ENCODE assay signal across 8 cellular contexts in the genomic region with DNA sequence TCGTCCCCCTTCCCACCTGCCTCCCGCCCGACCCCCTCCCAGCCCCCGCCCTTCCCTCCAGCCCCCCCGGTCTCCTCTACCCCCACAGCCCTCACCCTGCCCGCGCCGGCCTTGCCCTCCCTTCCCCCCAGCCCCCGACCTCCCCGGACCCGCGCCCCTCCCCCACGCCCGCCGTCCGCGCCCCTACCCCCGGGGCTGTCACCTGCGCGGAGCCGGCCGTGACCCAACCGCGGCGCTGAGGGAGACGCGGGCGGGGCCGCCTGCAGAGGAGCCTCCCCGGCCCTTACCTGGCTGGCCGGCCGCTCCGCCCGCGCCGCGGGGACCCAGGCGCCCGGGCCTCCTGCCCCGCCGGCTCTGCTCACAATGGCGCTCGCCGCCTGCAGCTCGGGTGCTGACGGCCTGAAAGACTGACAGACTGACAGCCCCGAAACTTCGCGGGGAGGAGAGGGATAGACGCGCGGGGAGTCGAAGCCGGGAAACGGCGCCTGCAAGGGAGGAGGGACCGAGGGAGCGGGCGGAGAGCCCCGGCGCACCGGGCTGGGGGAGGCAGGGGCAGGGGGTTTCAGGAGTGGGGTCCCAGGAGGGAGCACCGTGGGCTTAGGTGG. TPM values are rescaled to one million over a fixed set of nuclear protein-coding genes. Genes with fewer than 3 reads are reported as not detected.
DNase-seq lines count a peak whose midpoint lies in the region; ATAC-seq and TF ChIP-seq lines count a peak whose summit lies in the region.

No MANE protein-coding gene starts in this region.

- peaks cover 0 to 4% of the 10 kb centered on the region in 2 donors for H3K36me3 ChIP-seq in body of pancreas (replicated peaks in 1 of 2; ENCODE audit: insufficient read depth in 1 of 2, low read depth in 2 of 2)
- no peaks in the 10 kb centered on the region for H3K36me3 ChIP-seq in right lobe of liver
- H3K36me3 ChIP-seq in subcutaneous abdominal adipose tissue (ENCODE audit: control insufficient read depth in 5 of 5, insufficient read depth in 5 of 5, low read length in 5 of 5) = peaks cover 0 to 14% (median 7%) of the 10 kb centered on the region in 5 donors

- peak overlapping the region; percentile 57 to 65 for H3K4me3 ChIP-seq in body of pancreas
- H3K4me3 ChIP-seq in right lobe of liver = peak overlapping the region; percentile 55 to 64 (median 62)
- H3K4me3 ChIP-seq in subcutaneous abdominal adipose tissue (ENCODE audit: low read depth in 1 of 5, low read length in 5 of 5) = peak overlapping the region in 4 of 5 donors; percentile 59 to 71 (median 60)

- ATAC-seq in body of pancreas (peak; percentile 8), right lobe of liver (no peak), GM21619 (IDR thresholded peaks at IDR 0.05; ENCODE audit: unreplicated experiment) (no peak)

- H3K9me3 ChIP-seq in body of pancreas (no peaks in the 10 kb centered on the region), right lobe of liver (no peaks in the 10 kb centered on the region), subcutaneous abdominal adipose tissue (ENCODE audit: control insufficient read depth in 5 of 5, low read length in 5 of 5) (no peaks in the 10 kb centered on the region)

- peaks cover 21% of the 10 kb centered on the region for H3K4me1 ChIP-seq in body of pancreas
- peaks cover 0 to 9% (median 2%) of the 10 kb centered on the region in 4 donors for H3K4me1 ChIP-seq in right lobe of liver
- peaks cover 2 to 49% (median 40%) of the 10 kb centered on the region in 5 donors for H3K4me1 ChIP-seq in subcutaneous abdominal adipose tissue (ENCODE audit: control insufficient read depth in 5 of 5, insufficient read depth in 5 of 5, low read length in 5 of 5)

- intact Hi-C loops in body of pancreas (cut with DNase I) (no loop called here), right lobe of liver (cut with DNase I) (no loop called here)

- DNase-seq in Caki2 (ENCODE audit: low read depth) (peak; percentile 32), OCI-M1 (lab: John Stamatoyannopoulos, UW) (peak; percentile 36), body of pancreas (peak; percentile 27 to 50 (median 44)), right lobe of liver (peak; percentile 48 to 70 (median 67)), RKO (ENCODE audit: low spot score) (no peak)
- DNase-seq in effector CD8-positive, alpha-beta T cell (lab: John Stamatoyannopoulos, UW) = no peak

- H3K27me3 ChIP-seq in body of pancreas (no peaks in the 10 kb centered on the region), right lobe of liver (no peaks in the 10 kb centered on the region), subcutaneous abdominal adipose tissue (ENCODE audit: control insufficient read depth in 5 of 5, insufficient read depth in 4 of 5, low read length in 5 of 5) (no peaks in the 10 kb centered on the region)

- no peak overlapping the region for H3K9ac ChIP-seq in subcutaneous abdominal adipose tissue (ENCODE audit: low read length in 5 of 5)

- no peak for TF ChIP-seq POLR2A in body of pancreas (IDR thresholded peaks at IDR 0.05)
- TF ChIP-seq POLR2A in right lobe of liver (IDR thresholded peaks at IDR 0.05) = no peak

- in situ Hi-C loops in Caki2 (cut with HindIII; ENCODE audit: low pct_unique_long_range_greater_than_20kb, low sequenced_read_pairs) = no loop called here

- no peak for TF ChIP-seq CTCF in body of pancreas (IDR thresholded peaks at IDR 0.05)
- TF ChIP-seq CTCF in right lobe of liver (IDR thresholded peaks at IDR 0.05) = no peak

- 0% methylated on average over 8 to 40 of the region's 63 CpGs for WGBS in body of pancreas, 2 donors
- WGBS in right lobe of liver (ENCODE audit: insufficient coverage, low coverage, low lambda C conversion rate, missing lambda C conversion rate) = under 1% methylated on average over 39 of the region's 63 CpGs

- H3K27ac ChIP-seq in body of pancreas = peak overlapping the region; percentile 21 to 86 (median 74)
- H3K27ac ChIP-seq in right lobe of liver = peak overlapping the region in 2 of 3 donors; percentile 63 to 66
- H3K27ac ChIP-seq in subcutaneous abdominal adipose tissue (ENCODE audit: low read depth, low read length) = no peak overlapping the region

RNA-seq across cellular contexts. Expression of gene ZNF467, which starts 0.5 kb away (rescaled TPM):
- 0.41 and 1.4 TPM in 2 replicates for total RNA-seq in Caki2 (2014; rRNA removed; shearing (Covaris generic); ENCODE audit: low replicate concordance)
- total RNA-seq in body of pancreas (10 to 100 TPM in 1 of 2 donors, 1 to 10 TPM in 1; 9.9 to 13.2 TPM), right lobe of liver (10 to 100 TPM in 1 of 6 experiments, 1 to 10 TPM in 5; 3.6 to 14.6 (median 5.8) TPM)

Comparison
In these comparisons a context has a peak if more than half of its experiments do, and no peak if none do; other contexts are left out.
1. DNase-seq: peak in Caki2 (single experiment), OCI-M1 (single experiment), body of pancreas (4 of 4) and right lobe of liver (3 of 3); none in effector CD8-positive, alpha-beta T cell (single experiment) and RKO (single experiment).
2. Peak in every context shown above with its lines, with median percentiles within 50 percentile points of each other: H3K4me3 ChIP-seq.